21 cellular contexts compared by ENCODE assay signal in genomic region chr2:147456729-147457128, GRCh38.
DNase-seq lines count a peak whose midpoint lies in the region; TF ChIP-seq lines count a peak whose summit lies in the region.
"Had no signal": no experiment of that assay in that cellular context is flagged by ENCODE, and none has a peak within 500 bp of the region (broad histone marks: within the 10 kb centered on the region; RNA-seq: fewer than 3 reads in every experiment).

No MANE protein-coding gene starts in this region.

- H3K4me3 ChIP-seq in mesendoderm (ENCODE audit: low read length) = no peak overlapping the region
- H3K4me3 ChIP-seq in Caco-2 (ENCODE audit: low read depth, low read length) = no peak overlapping the region
- H3K4me3 ChIP-seq: adrenal gland, BLaER1, gastroesophageal sphincter had no signal

- CTCF ChIA-PET in Caco-2 (lab: Charles Lee) = no interaction called here

- H3K9ac ChIP-seq in mesendoderm (ENCODE audit: low read length) = no peak overlapping the region
- H3K9ac ChIP-seq: BLaER1, SK-N-SH had no signal

- no peak for TF ChIP-seq CTCF in Caco-2 (IDR thresholded peaks at IDR 0.05; ENCODE audit: insufficient read depth in 1 of 2, low read depth in 1 of 2, low read length in 1 of 2, severe bottlenecking in 1 of 2, unreplicated experiment in 1 of 2)

- H4K8ac ChIP-seq in mesendoderm (ENCODE audit: low read depth, low read length) = no peak overlapping the region

- H3K36me3 ChIP-seq in mesendoderm (ENCODE audit: control insufficient read depth, insufficient read depth, low read length) (no peaks in the 10 kb centered on the region), Caco-2 (ENCODE audit: control insufficient read depth, insufficient read depth, low read length) (no peaks in the 10 kb centered on the region)
- H3K36me3 ChIP-seq: adrenal gland, BLaER1, gastroesophageal sphincter had no signal

- H2BK5ac ChIP-seq in mesendoderm (ENCODE audit: low read length) = no peak overlapping the region

- no peaks in the 10 kb centered on the region for H3K79me2 ChIP-seq in mesendoderm (ENCODE audit: control insufficient read depth, insufficient read depth, low read length)

- H3K27ac Mint-ChIP-seq in Caco-2 (ENCODE audit: unreplicated experiment) = no peak overlapping the region
- H3K27ac Mint-ChIP-seq: activated CD4-positive, alpha-beta memory T cell treated with anti-CD3 and anti-CD28 coated beads, Interleukin-2, amount 10 ng/mL, durations not matched to agents 7 days and 5 days; dendritic cell treated with granulocyte-macrophage colony-stimulating factor and Interleukin-4, amounts not matched to agents 40 ng/mL and 50 ng/mL, for 4 days; naive thymus-derived CD4-positive, alpha-beta T cell; WTC11 had no signal

- H3K4me2 ChIP-seq in mesendoderm (ENCODE audit: low read length) = no peak overlapping the region
- H3K4me2 ChIP-seq: BLaER1, SK-N-SH had no signal

- H3K9me3 ChIP-seq in Caco-2 = no peaks in the 10 kb centered on the region
- H3K9me3 ChIP-seq: adrenal gland, BLaER1, gastroesophageal sphincter, SK-N-SH had no signal

- H3K4me3 Mint-ChIP-seq in Caco-2 (ENCODE audit: unreplicated experiment) = no peak overlapping the region
- H3K4me3 Mint-ChIP-seq: activated CD4-positive, alpha-beta memory T cell treated with anti-CD3 and anti-CD28 coated beads, Interleukin-2, amount 10 ng/mL, durations not matched to agents 7 days and 5 days; dendritic cell treated with granulocyte-macrophage colony-stimulating factor and Interleukin-4, amounts not matched to agents 40 ng/mL and 50 ng/mL, for 4 days; naive thymus-derived CD4-positive, alpha-beta T cell; WTC11 had no signal

- H3K4me1 ChIP-seq in mesendoderm (ENCODE audit: control insufficient read depth, low read depth, low read length) (peaks cover 3% of the 10 kb centered on the region), Caco-2 (no peaks in the 10 kb centered on the region)
- H3K4me1 ChIP-seq: adrenal gland, BLaER1 had no signal

- H3K36me3 Mint-ChIP-seq in Caco-2 (ENCODE audit: insufficient read depth, unreplicated experiment) = no peaks in the 10 kb centered on the region
- H3K36me3 Mint-ChIP-seq: WTC11 had no signal

- BruUV-seq in Caco-2 (replicated peaks; lab: Mats Ljungman, UMichigan) = no TSS peak

- no CpG with 5 or more reads among the region's 2 CpGs for WGBS in mesendoderm (ENCODE audit: extremely low coverage, insufficient coverage, low lambda C conversion rate)

- no peaks in the 10 kb centered on the region for H3K4me1 Mint-ChIP-seq in Caco-2 (ENCODE audit: low read depth, unreplicated experiment)

- intact Hi-C loops in Caco-2 (cut with micrococcal nuclease; ENCODE audit: unreplicated experiment) = loop anchor here (10.0 kb wide), 1 partner anchor 372 kb away; no protein-coding TSS in a partner anchor

- no peaks in the 10 kb centered on the region for H3K27me3 Mint-ChIP-seq in Caco-2 (ENCODE audit: insufficient read depth, unreplicated experiment)

- no peak overlapping the region for H4K5ac ChIP-seq in mesendoderm (ENCODE audit: low read length)

- H2BK15ac ChIP-seq in mesendoderm (replicated peaks; ENCODE audit: low read depth) = no peak overlapping the region

- H3K18ac ChIP-seq in mesendoderm (ENCODE audit: low read length) = no peak overlapping the region

- no peaks in the 10 kb centered on the region for H3K9me3 Mint-ChIP-seq in Caco-2 (ENCODE audit: unreplicated experiment)
- H3K9me3 Mint-ChIP-seq: activated CD4-positive, alpha-beta memory T cell treated with anti-CD3 and anti-CD28 coated beads, Interleukin-2, amount 10 ng/mL, durations not matched to agents 7 days and 5 days; dendritic cell treated with granulocyte-macrophage colony-stimulating factor and Interleukin-4, amounts not matched to agents 40 ng/mL and 50 ng/mL, for 4 days; WTC11 had no signal

- no peak overlapping the region for H3K27ac ChIP-seq in mesendoderm (ENCODE audit: low read depth, low read length)
- H3K27ac ChIP-seq: adrenal gland, BLaER1, gastroesophageal sphincter had no signal

- POLR2A ChIA-PET in Caco-2 (lab: Charles Lee) = no interaction called here

- no peak overlapping the region for H3K56ac ChIP-seq in mesendoderm (ENCODE audit: low read length)

- no peaks in the 10 kb centered on the region for H3K79me1 ChIP-seq in mesendoderm (ENCODE audit: low read length)

- no peak overlapping the region for H2AK5ac ChIP-seq in mesendoderm (ENCODE audit: low read length)

- H3K27me3 ChIP-seq in mesendoderm (ENCODE audit: insufficient read depth, low read length, poor library complexity) (no peaks in the 10 kb centered on the region), Caco-2 (replicated peaks; ENCODE audit: control insufficient read depth, insufficient read depth, low read length) (no peaks in the 10 kb centered on the region)
- H3K27me3 ChIP-seq: adrenal gland, BLaER1, gastroesophageal sphincter had no signal

- H3K23ac ChIP-seq in mesendoderm (ENCODE audit: low read length) = no peak overlapping the region

- DNase-seq in EL (peak; percentile 2), NCI-H1105 treated with DMSO at 0.1 percent for 48 hours (lab: John Stamatoyannopoulos, UW) (peak; percentile 43), NCI-H82 treated with DMSO at 0.1 percent for 48 hours (lab: John Stamatoyannopoulos, UW; ENCODE audit: unreplicated experiment) (peak; percentile 77), mesendoderm (peak; percentile 78), NCI-H2029 treated with DMSO at 0.1 percent for 48 hours (lab: John Stamatoyannopoulos, UW) (no peak), Caco-2 (no peak)
- no peak for DNase-seq in activated T-cell treated with anti-CD3 and anti-CD28 coated beads, Interleukin-2, amount 50 U/mL, for 1 hour
- DNase-seq: activated CD4-positive, alpha-beta memory T cell treated with anti-CD3 and anti-CD28 coated beads, Interleukin-2, amount 10 ng/mL, durations not matched to agents 7 days and 5 days; activated T-cell treated with anti-CD3 and anti-CD28 coated beads for 4 hours; adrenal gland; erythroblast; KG1; MV-4-11; naive thymus-derived CD4-positive, alpha-beta T cell; NCI-H2227 treated with DMSO at 0.1 percent for 48 hours; RPMI8226; SK-N-SH had no signal

- H3K4ac ChIP-seq in mesendoderm (ENCODE audit: low read depth, low read length) = no peak overlapping the region

- H2BK120ac ChIP-seq in mesendoderm (ENCODE audit: low read depth, low read length) = no peak overlapping the region

Comparison
In these comparisons a context has a peak if more than half of its experiments do, and no peak if none do; other contexts are left out.
1. DNase-seq: peak in EL (single experiment), NCI-H1105 treated with DMSO at 0.1 percent for 48 hours (single experiment), NCI-H82 treated with DMSO at 0.1 percent for 48 hours (single experiment) and mesendoderm (single experiment); none in NCI-H2029 treated with DMSO at 0.1 percent for 48 hours (single experiment), activated T-cell treated with anti-CD3 and anti-CD28 coated beads, Interleukin-2, amount 50 U/mL, for 1 hour (single experiment) and Caco-2 (0 of 2).